1 cellular context compared by ENCODE assay signal in the genomic region with DNA sequence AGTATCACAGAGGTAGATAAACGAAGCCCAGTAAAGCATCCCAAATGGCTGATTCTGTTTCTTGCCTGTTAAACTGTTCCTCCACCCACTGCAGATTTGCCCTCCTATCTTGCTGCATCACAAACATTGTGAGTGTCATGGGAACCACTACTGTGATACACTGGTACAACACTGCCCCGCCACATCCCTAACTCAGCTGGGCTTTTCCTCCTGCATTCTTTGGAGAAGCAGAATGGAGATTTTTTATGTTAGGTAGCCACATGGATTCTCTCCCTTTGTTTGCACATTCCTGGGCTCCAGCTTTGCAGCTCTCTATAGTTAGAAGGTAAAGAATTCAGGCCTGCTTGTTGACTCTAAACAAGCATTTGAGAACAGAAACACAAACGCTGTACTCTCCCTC.
TF ChIP-seq lines count a peak whose summit lies in the region.

No MANE protein-coding gene starts in this region.

TF ChIP-seq in HepG2, 621 proteins besides CTCF, POLR2A, EP300 and RAD21 (continued from another document):
- TF ChIP-seq, protein P1, sequence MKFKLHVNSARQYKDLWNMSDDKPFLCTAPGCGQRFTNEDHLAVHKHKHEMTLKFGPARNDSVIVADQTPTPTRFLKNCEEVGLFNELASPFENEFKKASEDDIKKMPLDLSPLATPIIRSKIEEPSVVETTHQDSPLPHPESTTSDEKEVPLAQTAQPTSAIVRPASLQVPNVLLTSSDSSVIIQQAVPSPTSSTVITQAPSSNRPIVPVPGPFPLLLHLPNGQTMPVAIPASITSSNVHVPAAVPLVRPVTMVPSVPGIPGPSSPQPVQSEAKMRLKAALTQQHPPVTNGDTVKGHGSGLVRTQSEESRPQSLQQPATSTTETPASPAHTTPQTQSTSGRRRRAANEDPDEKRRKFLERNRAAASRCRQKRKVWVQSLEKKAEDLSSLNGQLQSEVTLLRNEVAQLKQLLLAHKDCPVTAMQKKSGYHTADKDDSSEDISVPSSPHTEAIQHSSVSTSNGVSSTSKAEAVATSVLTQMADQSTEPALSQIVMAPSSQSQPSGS (CRISPR knock-in tag; IDR thresholded peaks at IDR 0.05): no peak
TF ChIP-seq in HepG2: peak in this region for 1.
